In the genomic region with DNA sequence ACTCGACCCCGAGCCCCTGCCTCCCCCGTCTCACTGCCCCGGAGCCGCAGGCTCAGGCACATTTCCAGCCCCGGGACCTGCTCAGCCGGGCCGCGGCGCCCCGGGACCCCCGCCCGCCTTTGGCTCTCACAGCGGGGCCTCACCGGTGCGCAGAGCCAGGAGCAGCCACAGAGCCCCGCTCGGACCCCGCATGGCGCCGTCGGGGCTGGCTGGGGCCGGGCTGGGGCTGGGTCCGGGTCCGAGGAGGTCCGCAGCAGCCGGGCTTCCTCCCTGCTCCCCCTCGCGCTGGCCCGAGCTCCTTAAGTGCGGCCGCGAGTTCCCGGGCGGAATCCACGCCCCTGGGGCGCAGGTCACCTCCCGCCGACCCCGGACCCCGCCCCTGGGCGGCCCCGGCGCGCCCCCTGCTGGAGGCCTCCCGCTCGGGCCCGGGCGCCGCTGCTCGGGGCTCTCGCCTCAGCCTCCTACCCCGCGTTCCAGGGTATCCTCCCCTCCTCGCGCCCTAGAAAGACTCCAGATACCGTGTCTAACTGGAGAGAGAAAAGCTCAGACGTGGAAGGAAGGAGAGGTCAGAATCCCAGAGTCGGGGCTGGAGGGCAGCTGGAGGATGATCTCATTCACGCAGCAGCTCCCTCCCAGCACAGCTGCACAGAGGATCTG, we compare ENCODE assay signal across 1 cellular context.
A peak's percentile ranks its signal among the peaks of the same experiment; 100 is the strongest.
TF ChIP-seq lines count a peak whose summit lies in the region.

Gene MELTF (minus strand): TSS at position 307 of the 657 bp plus-strand sequence. CDS start 115 bp downstream, at position 192.

TF ChIP-seq in K562, 482 proteins besides CTCF, POLR2A, EP300 and RAD21 (continued from another document):
- TF ChIP-seq, protein P1, sequence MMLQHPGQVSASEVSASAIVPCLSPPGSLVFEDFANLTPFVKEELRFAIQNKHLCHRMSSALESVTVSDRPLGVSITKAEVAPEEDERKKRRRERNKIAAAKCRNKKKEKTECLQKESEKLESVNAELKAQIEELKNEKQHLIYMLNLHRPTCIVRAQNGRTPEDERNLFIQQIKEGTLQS (IDR thresholded peaks at IDR 0.05), result peak; percentile 47; the same call in 1 of the 2 replicates
- TF ChIP-seq, protein P1 (CRISPR knock-in tag; conservative IDR thresholded peaks at IDR 0.05), result no peak
- TF ChIP-seq PCBP2 (IDR thresholded peaks at IDR 0.05; ENCODE audit: low read depth, low read length, poor library complexity, severe bottlenecking) (no peak), ATF7 (IDR thresholded peaks at IDR 0.05) (peak; percentile 43), NR2C2 (CRISPR knock-in tag; IDR thresholded peaks at IDR 0.05) (no peak), NR2C2 (tag; IDR thresholded peaks at IDR 0.05) (peak; percentile 86), PPARD (CRISPR knock-in tag; IDR thresholded peaks at IDR 0.05) (no peak), CBFB (CRISPR knock-in tag; IDR thresholded peaks at IDR 0.05) (no peak), HDAC8 (tag; IDR thresholded peaks at IDR 0.05) (no peak), ZNF740 (CRISPR knock-in tag; IDR thresholded peaks at IDR 0.05) (no peak), ZNF740 (tag; IDR thresholded peaks at IDR 0.05) (no peak), SMARCC2 (IDR thresholded peaks at IDR 0.05; ENCODE audit: low read depth) (no peak)
- TF ChIP-seq, protein P2, sequence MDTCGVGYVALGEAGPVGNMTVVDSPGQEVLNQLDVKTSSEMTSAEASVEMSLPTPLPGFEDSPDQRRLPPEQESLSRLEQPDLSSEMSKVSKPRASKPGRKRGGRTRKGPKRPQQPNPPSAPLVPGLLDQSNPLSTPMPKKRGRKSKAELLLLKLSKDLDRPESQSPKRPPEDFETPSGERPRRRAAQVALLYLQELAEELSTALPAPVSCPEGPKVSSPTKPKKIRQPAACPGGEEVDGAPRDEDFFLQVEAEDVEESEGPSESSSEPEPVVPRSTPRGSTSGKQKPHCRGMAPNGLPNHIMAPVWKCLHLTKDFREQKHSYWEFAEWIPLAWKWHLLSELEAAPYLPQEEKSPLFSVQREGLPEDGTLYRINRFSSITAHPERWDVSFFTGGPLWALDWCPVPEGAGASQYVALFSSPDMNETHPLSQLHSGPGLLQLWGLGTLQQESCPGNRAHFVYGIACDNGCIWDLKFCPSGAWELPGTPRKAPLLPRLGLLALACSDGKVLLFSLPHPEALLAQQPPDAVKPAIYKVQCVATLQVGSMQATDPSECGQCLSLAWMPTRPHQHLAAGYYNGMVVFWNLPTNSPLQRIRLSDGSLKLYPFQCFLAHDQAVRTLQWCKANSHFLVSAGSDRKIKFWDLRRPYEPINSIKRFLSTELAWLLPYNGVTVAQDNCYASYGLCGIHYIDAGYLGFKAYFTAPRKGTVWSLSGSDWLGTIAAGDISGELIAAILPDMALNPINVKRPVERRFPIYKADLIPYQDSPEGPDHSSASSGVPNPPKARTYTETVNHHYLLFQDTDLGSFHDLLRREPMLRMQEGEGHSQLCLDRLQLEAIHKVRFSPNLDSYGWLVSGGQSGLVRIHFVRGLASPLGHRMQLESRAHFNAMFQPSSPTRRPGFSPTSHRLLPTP (IDR thresholded peaks at IDR 0.05; ENCODE audit: borderline replicate concordance, extremely low read depth, insufficient read length), result no peak
